ENCODE assay signal across 2 cellular contexts in genomic region chr7:1231214-1232102, GRCh38.
TF ChIP-seq lines count a peak whose summit lies in the region.

No MANE protein-coding gene starts in this region.

TF ChIP-seq in SK-N-SH treated with all-trans-retinoic acid at 6 μM for 48 hours, 23 proteins besides CTCF, POLR2A, EP300 and RAD21 (continued from another document):
- TF ChIP-seq, protein P1, sequence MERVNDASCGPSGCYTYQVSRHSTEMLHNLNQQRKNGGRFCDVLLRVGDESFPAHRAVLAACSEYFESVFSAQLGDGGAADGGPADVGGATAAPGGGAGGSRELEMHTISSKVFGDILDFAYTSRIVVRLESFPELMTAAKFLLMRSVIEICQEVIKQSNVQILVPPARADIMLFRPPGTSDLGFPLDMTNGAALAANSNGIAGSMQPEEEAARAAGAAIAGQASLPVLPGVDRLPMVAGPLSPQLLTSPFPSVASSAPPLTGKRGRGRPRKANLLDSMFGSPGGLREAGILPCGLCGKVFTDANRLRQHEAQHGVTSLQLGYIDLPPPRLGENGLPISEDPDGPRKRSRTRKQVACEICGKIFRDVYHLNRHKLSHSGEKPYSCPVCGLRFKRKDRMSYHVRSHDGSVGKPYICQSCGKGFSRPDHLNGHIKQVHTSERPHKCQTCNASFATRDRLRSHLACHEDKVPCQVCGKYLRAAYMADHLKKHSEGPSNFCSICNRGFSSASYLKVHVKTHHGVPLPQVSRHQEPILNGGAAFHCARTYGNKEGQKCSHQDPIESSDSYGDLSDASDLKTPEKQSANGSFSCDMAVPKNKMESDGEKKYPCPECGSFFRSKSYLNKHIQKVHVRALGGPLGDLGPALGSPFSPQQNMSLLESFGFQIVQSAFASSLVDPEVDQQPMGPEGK (CRISPR knock-in tag; IDR thresholded peaks at IDR 0.05; ENCODE audit: borderline replicate concordance), result no peak
- no peak for TF ChIP-seq CREB5 (CRISPR knock-in tag; IDR thresholded peaks at IDR 0.05; ENCODE audit: low read depth)
- TF ChIP-seq PPARA (CRISPR knock-in tag; IDR thresholded peaks at IDR 0.05; ENCODE audit: borderline replicate concordance), result no peak
- TF ChIP-seq CSRNP3 (CRISPR knock-in tag; IDR thresholded peaks at IDR 0.05), result no peak
- TF ChIP-seq CSDC2 (CRISPR knock-in tag; IDR thresholded peaks at IDR 0.05), result no peak
- no peak for TF ChIP-seq RARB (CRISPR knock-in tag; IDR thresholded peaks at IDR 0.05)
- no peak for TF ChIP-seq ZNF565 (CRISPR knock-in tag; conservative IDR thresholded peaks at IDR 0.05; ENCODE audit: low read depth)
- no peak for TF ChIP-seq TSHZ2 (CRISPR knock-in tag; IDR thresholded peaks at IDR 0.05)
- TF ChIP-seq ZC3H10 (CRISPR knock-in tag; IDR thresholded peaks at IDR 0.05), result no peak
- TF ChIP-seq ZFP30 (CRISPR knock-in tag; IDR thresholded peaks at IDR 0.05), result no peak
- TF ChIP-seq SNAI2 (CRISPR knock-in tag; IDR thresholded peaks at IDR 0.05), result no peak
- no peak for TF ChIP-seq POU6F1 (CRISPR knock-in tag; IDR thresholded peaks at IDR 0.05; ENCODE audit: borderline replicate concordance, low read depth)
- no peak for TF ChIP-seq ESRRG (CRISPR knock-in tag; IDR thresholded peaks at IDR 0.05)
- no peak for TF ChIP-seq ZNF8 (CRISPR knock-in tag; IDR thresholded peaks at IDR 0.05)
- no peak for TF ChIP-seq TCF4 (CRISPR knock-in tag; IDR thresholded peaks at IDR 0.05; ENCODE audit: borderline replicate concordance)
- no peak for TF ChIP-seq ARNTL (CRISPR knock-in tag; IDR thresholded peaks at IDR 0.05; ENCODE audit: borderline replicate concordance, low read depth)

TF ChIP-seq in SK-N-SH, 30 proteins besides CTCF, POLR2A, EP300 and RAD21 (continued from another document):
- TF ChIP-seq, protein P2, sequence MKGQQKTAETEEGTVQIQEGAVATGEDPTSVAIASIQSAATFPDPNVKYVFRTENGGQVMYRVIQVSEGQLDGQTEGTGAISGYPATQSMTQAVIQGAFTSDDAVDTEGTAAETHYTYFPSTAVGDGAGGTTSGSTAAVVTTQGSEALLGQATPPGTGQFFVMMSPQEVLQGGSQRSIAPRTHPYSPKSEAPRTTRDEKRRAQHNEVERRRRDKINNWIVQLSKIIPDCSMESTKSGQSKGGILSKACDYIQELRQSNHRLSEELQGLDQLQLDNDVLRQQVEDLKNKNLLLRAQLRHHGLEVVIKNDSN (IDR thresholded peaks at IDR 0.05; ENCODE audit: borderline replicate concordance, low read depth), result no peak
- TF ChIP-seq MAX (IDR thresholded peaks at IDR 0.05; ENCODE audit: low read depth) (no peak), TEAD4 (IDR thresholded peaks at IDR 0.05; ENCODE audit: borderline replicate concordance, insufficient read depth) (no peak), EZH2phosphoT487 (IDR thresholded peaks at IDR 0.05; ENCODE audit: borderline replicate concordance, low read depth) (no peak)
